Comparison of ENCODE assay signal across 13 cellular contexts in the genomic region with DNA sequence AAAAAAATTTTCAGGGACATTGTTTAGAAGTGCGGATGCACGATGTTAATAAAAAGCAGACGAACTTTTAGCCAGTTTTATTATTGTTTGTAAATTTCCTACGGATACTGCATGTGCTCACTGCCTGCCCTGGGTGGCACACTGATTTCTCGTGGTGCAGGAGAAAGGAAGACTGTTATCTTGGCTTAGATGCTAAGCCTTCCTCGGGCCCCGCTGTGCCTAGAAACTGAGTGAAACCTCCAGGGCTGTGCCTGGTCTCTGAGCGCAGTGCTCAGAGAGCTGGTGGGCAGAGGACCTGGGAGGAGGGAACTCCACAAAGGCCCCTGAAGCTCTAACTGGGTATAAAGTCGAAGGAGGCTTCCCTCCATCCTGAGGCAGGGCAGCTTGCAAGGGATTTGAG. TPM values are rescaled to one million over a fixed set of nuclear protein-coding genes. Genes with fewer than 3 reads are reported as not detected.
DNase-seq lines count a peak whose midpoint lies in the region; ATAC-seq and TF ChIP-seq lines count a peak whose summit lies in the region.
"Had no signal": no experiment of that assay in that cellular context is flagged by ENCODE, and none has a peak within 500 bp of the region (broad histone marks: within the 10 kb centered on the region; RNA-seq: fewer than 3 reads in every experiment).

No MANE protein-coding gene starts in this region.

- no peaks in the 10 kb centered on the region for H3K36me3 ChIP-seq in GM23338 (ENCODE audit: insufficient read depth)
- H3K36me3 ChIP-seq in iPS-20b (ENCODE audit: insufficient read depth, low read depth, low read length), result no peaks in the 10 kb centered on the region
- H3K36me3 ChIP-seq in smooth muscle cell (ENCODE audit: low read depth), result no peaks in the 10 kb centered on the region

- H3K4me3 ChIP-seq in GM23338 (no peak overlapping the region), dorsolateral prefrontal cortex (no peak overlapping the region), iPS-20b (ENCODE audit: low read length) (no peak overlapping the region), smooth muscle cell (no peak overlapping the region)

- no peaks in the 10 kb centered on the region for H4K20me1 ChIP-seq in GM23338 (replicated peaks; ENCODE audit: insufficient read depth)
- peaks cover 5% of the 10 kb centered on the region for H4K20me1 ChIP-seq in smooth muscle cell (ENCODE audit: low read depth)

- H3K4me3 Mint-ChIP-seq in GM23338, result no peak overlapping the region
- H3K4me3 Mint-ChIP-seq: CD8-positive, alpha-beta memory T cell; HFFc6 had no signal

- no peak for TF ChIP-seq CTCF in GM23338 (conservative IDR thresholded peaks at IDR 0.05; ENCODE audit: low read depth in 2 of 2)
- TF ChIP-seq CTCF in dorsolateral prefrontal cortex (IDR thresholded peaks at IDR 0.05 in 54 of 56, conservative IDR thresholded peaks at IDR 0.05 in 2 of 56; ENCODE audit: low read depth in 1 of 56, partially characterized antibody in 56 of 56), result no peak
- no peak for TF ChIP-seq CTCF in smooth muscle cell (IDR thresholded peaks at IDR 0.05; ENCODE audit: borderline replicate concordance, insufficient read depth, poor library complexity, severe bottlenecking)

- peaks cover 51% of the 10 kb centered on the region for H3K4me1 Mint-ChIP-seq in GM23338

- no peaks in the 10 kb centered on the region for H3K9me3 ChIP-seq in iPS-20b (ENCODE audit: insufficient read depth, low read depth, low read length)
- H3K9me3 ChIP-seq in smooth muscle cell (replicated peaks; ENCODE audit: low read depth), result no peaks in the 10 kb centered on the region

- H3K36me3 Mint-ChIP-seq in GM23338 (ENCODE audit: low read depth), result peaks cover 13% of the 10 kb centered on the region

- H3K9me3 Mint-ChIP-seq in GM23338, result peaks cover 18% of the 10 kb centered on the region
- H3K9me3 Mint-ChIP-seq: HFFc6 had no signal

- DNase-seq in GM23338 (ENCODE audit: low spot score) (no peak), dorsolateral prefrontal cortex (peak in 1 of 10 donors; percentile 18), smooth muscle cell (lab: John Stamatoyannopoulos, UW; ENCODE audit: unreplicated experiment) (no peak), OCI-M1 (lab: John Stamatoyannopoulos, UW) (no peak), hippocampal formation (lab: John Stamatoyannopoulos, UW) (no peak)
- DNase-seq: Caco-2; CD8-positive, alpha-beta memory T cell; GDM1; HCEC 1CT; HFFc6 had no signal

- no peak overlapping the region for H3K27ac Mint-ChIP-seq in GM23338
- H3K27ac Mint-ChIP-seq: CD8-positive, alpha-beta memory T cell; HFFc6 had no signal

- 32% methylated on average over 9 of the region's 9 CpGs for WGBS in smooth muscle cell (ENCODE audit: low lambda C conversion rate)

- peaks cover 40% of the 10 kb centered on the region for H3K4me1 ChIP-seq in GM23338 (ENCODE audit: insufficient read depth)
- peaks cover 22% of the 10 kb centered on the region for H3K4me1 ChIP-seq in iPS-20b (ENCODE audit: insufficient read depth, low read length)
- peaks cover 23% of the 10 kb centered on the region for H3K4me1 ChIP-seq in smooth muscle cell (ENCODE audit: low read depth)
- H3K4me1 ChIP-seq: Caco-2 had no signal

- H3K9ac ChIP-seq in iPS-20b (ENCODE audit: low read depth, low read length), result 0 out of 2 replicates have a peak overlapping the region, but pooled peaks have one; percentile 26
- H3K9ac ChIP-seq in smooth muscle cell (ENCODE audit: low read depth), result no peak overlapping the region

- H3K27ac ChIP-seq in GM23338 (ENCODE audit: low read depth) (no peak overlapping the region), dorsolateral prefrontal cortex (peak overlapping the region in 39 of 59 donors; percentile 1 to 88 (median 53)), iPS-20b (ENCODE audit: low read length) (no peak overlapping the region), smooth muscle cell (ENCODE audit: low read depth) (no peak overlapping the region)
- H3K27ac ChIP-seq: 22Rv1 had no signal

- H2AFZ ChIP-seq in GM23338 (0 out of 2 replicates have a peak overlapping the region, but pooled peaks have one; percentile 26), smooth muscle cell (ENCODE audit: low read depth) (no peak overlapping the region)

- peaks cover 5% of the 10 kb centered on the region; the same call in 1 of the 2 replicates for H3K27me3 ChIP-seq in GM23338 (ENCODE audit: insufficient read depth)
- H3K27me3 ChIP-seq in dorsolateral prefrontal cortex, result no peaks in the 10 kb centered on the region
- H3K27me3 ChIP-seq in iPS-20b (ENCODE audit: insufficient read depth, low read length), result 0 out of 2 replicates have a peak, but pooled peaks cover 8% of the 10 kb centered on the region
- H3K27me3 ChIP-seq in smooth muscle cell (ENCODE audit: low read depth), result peaks cover 52% of the 10 kb centered on the region

- H3K79me2 ChIP-seq in GM23338 (replicated peaks; ENCODE audit: insufficient read depth) (no peaks in the 10 kb centered on the region), smooth muscle cell (ENCODE audit: low read depth) (no peaks in the 10 kb centered on the region)

- H3K4me2 ChIP-seq in GM23338, result no peak overlapping the region
- H3K4me2 ChIP-seq in smooth muscle cell, result peak overlapping the region; percentile 54

- intact Hi-C loops in dorsolateral prefrontal cortex (cut with DNase I), result no loop called here

- ATAC-seq in GM23338 (peak; percentile 7), HG03025 (IDR thresholded peaks at IDR 0.05; ENCODE audit: low FRiP score, unreplicated experiment) (no peak)

- peaks cover 4% of the 10 kb centered on the region; the same call in 1 of the 2 replicates for H3F3A ChIP-seq in GM23338 (replicated peaks; ENCODE audit: low read depth)
- H3F3A ChIP-seq in smooth muscle cell (ENCODE audit: low read depth), result peaks cover 5% of the 10 kb centered on the region

- H3K9me2 ChIP-seq in GM23338 (ENCODE audit: insufficient read depth), result no peaks in the 10 kb centered on the region

- peaks cover 34% of the 10 kb centered on the region for H3K27me3 Mint-ChIP-seq in GM23338 (ENCODE audit: insufficient read depth, low read depth, poor library complexity)

TF ChIP-seq in GM23338, 12 proteins besides CTCF, POLR2A, EP300 and RAD21 (continues in another document):
- TF ChIP-seq, protein P1, sequence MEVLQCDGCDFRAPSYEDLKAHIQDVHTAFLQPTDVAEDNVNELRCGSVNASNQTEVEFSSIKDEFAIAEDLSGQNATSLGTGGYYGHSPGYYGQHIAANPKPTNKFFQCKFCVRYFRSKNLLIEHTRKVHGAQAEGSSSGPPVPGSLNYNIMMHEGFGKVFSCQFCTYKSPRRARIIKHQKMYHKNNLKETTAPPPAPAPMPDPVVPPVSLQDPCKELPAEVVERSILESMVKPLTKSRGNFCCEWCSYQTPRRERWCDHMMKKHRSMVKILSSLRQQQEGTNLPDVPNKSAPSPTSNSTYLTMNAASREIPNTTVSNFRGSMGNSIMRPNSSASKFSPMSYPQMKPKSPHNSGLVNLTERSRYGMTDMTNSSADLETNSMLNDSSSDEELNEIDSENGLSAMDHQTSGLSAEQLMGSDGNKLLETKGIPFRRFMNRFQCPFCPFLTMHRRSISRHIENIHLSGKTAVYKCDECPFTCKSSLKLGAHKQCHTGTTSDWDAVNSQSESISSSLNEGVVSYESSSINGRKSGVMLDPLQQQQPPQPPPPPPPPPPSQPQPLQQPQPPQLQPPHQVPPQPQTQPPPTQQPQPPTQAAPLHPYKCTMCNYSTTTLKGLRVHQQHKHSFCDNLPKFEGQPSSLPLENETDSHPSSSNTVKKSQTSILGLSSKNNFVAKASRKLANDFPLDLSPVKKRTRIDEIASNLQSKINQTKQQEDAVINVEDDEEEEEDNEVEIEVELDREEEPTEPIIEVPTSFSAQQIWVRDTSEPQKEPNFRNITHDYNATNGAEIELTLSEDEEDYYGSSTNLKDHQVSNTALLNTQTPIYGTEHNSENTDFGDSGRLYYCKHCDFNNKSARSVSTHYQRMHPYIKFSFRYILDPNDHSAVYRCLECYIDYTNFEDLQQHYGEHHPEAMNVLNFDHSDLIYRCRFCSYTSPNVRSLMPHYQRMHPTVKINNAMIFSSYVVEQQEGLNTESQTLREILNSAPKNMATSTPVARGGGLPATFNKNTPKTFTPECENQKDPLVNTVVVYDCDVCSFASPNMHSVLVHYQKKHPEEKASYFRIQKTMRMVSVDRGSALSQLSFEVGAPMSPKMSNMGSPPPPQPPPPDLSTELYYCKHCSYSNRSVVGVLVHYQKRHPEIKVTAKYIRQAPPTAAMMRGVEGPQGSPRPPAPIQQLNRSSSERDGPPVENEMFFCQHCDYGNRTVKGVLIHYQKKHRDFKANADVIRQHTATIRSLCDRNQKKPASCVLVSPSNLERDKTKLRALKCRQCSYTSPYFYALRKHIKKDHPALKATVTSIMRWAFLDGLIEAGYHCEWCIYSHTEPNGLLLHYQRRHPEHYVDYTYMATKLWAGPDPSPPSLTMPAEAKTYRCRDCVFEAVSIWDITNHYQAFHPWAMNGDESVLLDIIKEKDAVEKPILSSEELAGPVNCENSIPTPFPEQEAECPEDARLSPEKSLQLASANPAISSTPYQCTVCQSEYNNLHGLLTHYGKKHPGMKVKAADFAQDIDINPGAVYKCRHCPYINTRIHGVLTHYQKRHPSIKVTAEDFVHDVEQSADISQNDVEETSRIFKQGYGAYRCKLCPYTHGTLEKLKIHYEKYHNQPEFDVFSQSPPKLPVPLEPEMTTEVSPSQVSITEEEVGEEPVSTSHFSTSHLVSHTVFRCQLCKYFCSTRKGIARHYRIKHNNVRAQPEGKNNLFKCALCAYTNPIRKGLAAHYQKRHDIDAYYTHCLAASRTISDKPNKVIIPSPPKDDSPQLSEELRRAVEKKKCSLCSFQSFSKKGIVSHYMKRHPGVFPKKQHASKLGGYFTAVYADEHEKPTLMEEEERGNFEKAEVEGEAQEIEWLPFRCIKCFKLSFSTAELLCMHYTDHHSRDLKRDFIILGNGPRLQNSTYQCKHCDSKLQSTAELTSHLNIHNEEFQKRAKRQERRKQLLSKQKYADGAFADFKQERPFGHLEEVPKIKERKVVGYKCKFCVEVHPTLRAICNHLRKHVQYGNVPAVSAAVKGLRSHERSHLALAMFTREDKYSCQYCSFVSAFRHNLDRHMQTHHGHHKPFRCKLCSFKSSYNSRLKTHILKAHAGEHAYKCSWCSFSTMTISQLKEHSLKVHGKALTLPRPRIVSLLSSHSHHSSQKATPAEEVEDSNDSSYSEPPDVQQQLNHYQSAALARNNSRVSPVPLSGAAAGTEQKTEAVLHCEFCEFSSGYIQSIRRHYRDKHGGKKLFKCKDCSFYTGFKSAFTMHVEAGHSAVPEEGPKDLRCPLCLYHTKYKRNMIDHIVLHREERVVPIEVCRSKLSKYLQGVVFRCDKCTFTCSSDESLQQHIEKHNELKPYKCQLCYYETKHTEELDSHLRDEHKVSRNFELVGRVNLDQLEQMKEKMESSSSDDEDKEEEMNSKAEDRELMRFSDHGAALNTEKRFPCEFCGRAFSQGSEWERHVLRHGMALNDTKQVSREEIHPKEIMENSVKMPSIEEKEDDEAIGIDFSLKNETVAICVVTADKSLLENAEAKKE (CRISPR knock-in tag; IDR thresholded peaks at IDR 0.05), result no peak
- no peak for TF ChIP-seq EZH2 (IDR thresholded peaks at IDR 0.05; ENCODE audit: low read depth, unreplicated experiment)

RNA-seq across cellular contexts. Expression of a gene that starts 35.4 kb away (rescaled TPM):
- 16.2 and 16.6 TPM in 2 replicates for total RNA-seq in GM23338 (2014; rRNA removed; shearing (Covaris generic))
- polyA plus RNA-seq in GM23338 (2016; fragmentation: Nextera tagmentation; extraction: Ambion mirVana) (8.6 and 10.1 TPM in 2 replicates), smooth muscle cell (2.4 and 2.7 TPM in 2 replicates)
- total RNA-seq in dorsolateral prefrontal cortex (100 to 1,000 TPM in 37 of 120 experiments, 10 to 100 TPM in 83; 57.8 to 136 (median 94.4) TPM), smooth muscle cell (3.1 and 3.9 TPM in 2 replicates)

Comparison
In these comparisons a context has a peak if more than half of its experiments do, and no peak if none do; other contexts are left out.
1. H3K27ac ChIP-seq: peak in dorsolateral prefrontal cortex (39 of 59); none in GM23338 (single experiment), iPS-20b (single experiment) and smooth muscle cell (single experiment).